1 cellular context compared by ENCODE assay signal in genomic region chr6:128209771-128210170, GRCh38.
TF ChIP-seq lines count a peak whose summit lies in the region.

No MANE protein-coding gene starts in this region.

TF ChIP-seq in WTC11, 78 proteins besides CTCF, POLR2A, EP300 and RAD21 (continued from another document):
- TF ChIP-seq PREB (CRISPR knock-in tag; IDR thresholded peaks at IDR 0.05; ENCODE audit: borderline replicate concordance) (no peak), ATF6 (CRISPR knock-in tag; IDR thresholded peaks at IDR 0.05) (no peak), USF2 (CRISPR knock-in tag; IDR thresholded peaks at IDR 0.05) (no peak)
TF ChIP-seq in WTC11: peak in this region for 0.
